In genomic region chr18:69402219-69402989, GRCh38 we compare ENCODE assay signal across 9 cellular contexts. TPM values are rescaled to one million over a fixed set of nuclear protein-coding genes. Genes with fewer than 3 reads are reported as not detected.
DNase-seq lines count a peak whose midpoint lies in the region; ATAC-seq, FAIRE-seq and TF ChIP-seq lines count a peak whose summit lies in the region.
"Had no signal": no experiment of that assay in that cellular context is flagged by ENCODE, and none has a peak within 500 bp of the region (broad histone marks: within the 10 kb centered on the region; RNA-seq: fewer than 3 reads in every experiment).

No MANE protein-coding gene starts in this region.

- DNase-seq in activated T-cell treated with anti-CD3 and anti-CD28 coated beads, Interleukin-2, amount 50 U/mL, for 24 hours, result no peak
- DNase-seq in activated T-cell treated with anti-CD3 and anti-CD28 coated beads for 4 hours (no peak), dorsolateral prefrontal cortex (peak in 4 of 10 donors; percentile 23 to 48 (median 39)), mesendoderm (peak; percentile 41), tibial nerve (ENCODE audit: low spot score in 2 of 2) (no peak), small intestine (no peak)
- no peak for DNase-seq in activated CD8-positive, alpha-beta T cell treated with anti-CD3 and anti-CD28 coated beads, Interleukin-2, amount 10 ng/mL, durations not matched to agents 7 days and 5 days
- DNase-seq: central memory CD4-positive, alpha-beta T cell had no signal

- TF ChIP-seq EP300 in tibial nerve (IDR thresholded peaks at IDR 0.05), result no peak

- H4K5ac ChIP-seq in mesendoderm (ENCODE audit: low read length), result no peak overlapping the region

- H3K79me2 ChIP-seq in mesendoderm (ENCODE audit: control insufficient read depth, insufficient read depth, low read length), result no peaks in the 10 kb centered on the region

- FAIRE-seq in small intestine (lab: Jason Lieb, UNC), result no peak

- no peak overlapping the region for H2BK15ac ChIP-seq in mesendoderm (replicated peaks; ENCODE audit: low read depth)

- WGBS in mesendoderm (ENCODE audit: extremely low coverage, insufficient coverage, low lambda C conversion rate), result no CpG with 5 or more reads among the region's 25 CpGs
- WGBS in tibial nerve, 2 donors, result 32% methylated on average over 25 of the region's 25 CpGs
- 11 to 20% (median 13%) methylated on average over 25 of the region's 25 CpGs for WGBS in small intestine, 3 donors

- H3K36me3 Mint-ChIP-seq in activated T-cell treated with anti-CD3 and anti-CD28 coated beads, Interleukin-2, amount 50 U/mL, for 24 hours (ENCODE audit: low read depth), result no peaks in the 10 kb centered on the region
- no peaks in the 10 kb centered on the region for H3K36me3 Mint-ChIP-seq in activated CD8-positive, alpha-beta T cell treated with anti-CD3 and anti-CD28 coated beads, Interleukin-2, amount 10 ng/mL, durations not matched to agents 7 days and 5 days (ENCODE audit: low read depth)

- H3K27me3 Mint-ChIP-seq in activated T-cell treated with anti-CD3 and anti-CD28 coated beads, Interleukin-2, amount 50 U/mL, for 24 hours, result peaks cover 73% of the 10 kb centered on the region
- peaks cover 54% of the 10 kb centered on the region for H3K27me3 Mint-ChIP-seq in activated CD8-positive, alpha-beta T cell treated with anti-CD3 and anti-CD28 coated beads, Interleukin-2, amount 10 ng/mL, durations not matched to agents 7 days and 5 days (ENCODE audit: low read depth)

- no peak overlapping the region for H3K9ac ChIP-seq in mesendoderm (ENCODE audit: low read length)

- no peak overlapping the region for H2BK120ac ChIP-seq in mesendoderm (ENCODE audit: low read depth, low read length)

- H3K56ac ChIP-seq in mesendoderm (ENCODE audit: low read length), result no peak overlapping the region

- peak overlapping the region in 12 of 59 donors; percentile 15 to 84 (median 76) for H3K27ac ChIP-seq in dorsolateral prefrontal cortex
- no peak overlapping the region for H3K27ac ChIP-seq in mesendoderm (ENCODE audit: low read depth, low read length)
- H3K27ac ChIP-seq in tibial nerve, result peak overlapping the region in 3 of 4 donors; percentile 15 to 89 (median 88)
- H3K27ac ChIP-seq in small intestine (ENCODE audit: low read depth in 1 of 2, low read length in 1 of 2), result no peak overlapping the region

- H3K4me1 ChIP-seq in mesendoderm (ENCODE audit: control insufficient read depth, low read depth, low read length) (no peaks in the 10 kb centered on the region), tibial nerve (peaks cover 0 to 19% (median 0%) of the 10 kb centered on the region in 4 donors), small intestine (ENCODE audit: control insufficient read depth in 2 of 2, insufficient read depth in 1 of 2, low read depth in 1 of 2, low read length in 1 of 2) (no peaks in the 10 kb centered on the region)

- no peak overlapping the region for H2AK5ac ChIP-seq in mesendoderm (ENCODE audit: low read length)

- H3K4me1 Mint-ChIP-seq in activated T-cell treated with anti-CD3 and anti-CD28 coated beads, Interleukin-2, amount 50 U/mL, for 24 hours (ENCODE audit: low read depth), result peaks cover 17% of the 10 kb centered on the region
- H3K4me1 Mint-ChIP-seq in activated CD8-positive, alpha-beta T cell treated with anti-CD3 and anti-CD28 coated beads, Interleukin-2, amount 10 ng/mL, durations not matched to agents 7 days and 5 days (ENCODE audit: low read depth), result peaks cover 8% of the 10 kb centered on the region

- peak overlapping the region; percentile 92 for H3K4me2 ChIP-seq in mesendoderm (ENCODE audit: low read length)

- H3K27ac Mint-ChIP-seq in activated T-cell treated with anti-CD3 and anti-CD28 coated beads, Interleukin-2, amount 50 U/mL, for 24 hours, result no peak overlapping the region
- H3K27ac Mint-ChIP-seq in activated CD8-positive, alpha-beta T cell treated with anti-CD3 and anti-CD28 coated beads, Interleukin-2, amount 10 ng/mL, durations not matched to agents 7 days and 5 days, result no peak overlapping the region

- TF ChIP-seq CTCF in dorsolateral prefrontal cortex (IDR thresholded peaks at IDR 0.05 in 54 of 56, conservative IDR thresholded peaks at IDR 0.05 in 2 of 56; ENCODE audit: low read depth in 1 of 56, partially characterized antibody in 56 of 56) (no peak), tibial nerve (IDR thresholded peaks at IDR 0.05) (no peak)

- CTCF ChIA-PET in activated CD8-positive, alpha-beta T cell treated with anti-CD3 and anti-CD28 coated beads, Interleukin-2, amount 10 ng/mL, durations not matched to agents 7 days and 5 days (lab: Charles Lee), result no interaction called here

- POLR2A ChIA-PET in activated CD8-positive, alpha-beta T cell treated with anti-CD3 and anti-CD28 coated beads, Interleukin-2, amount 10 ng/mL, durations not matched to agents 7 days and 5 days (lab: Charles Lee), result no interaction called here

- no peak for ATAC-seq in activated CD8-positive, alpha-beta T cell treated with anti-CD3 and anti-CD28 coated beads, Interleukin-2, amount 10 ng/mL, durations not matched to agents 7 days and 5 days
- ATAC-seq in GM21737 (IDR thresholded peaks at IDR 0.05; ENCODE audit: unreplicated experiment), result no peak

- H4K8ac ChIP-seq in mesendoderm (ENCODE audit: low read depth, low read length), result no peak overlapping the region

- peak overlapping the region; percentile 68 for H3K23ac ChIP-seq in mesendoderm (ENCODE audit: low read length)

- H3K9me3 Mint-ChIP-seq in activated T-cell treated with anti-CD3 and anti-CD28 coated beads, Interleukin-2, amount 50 U/mL, for 24 hours, result no peaks in the 10 kb centered on the region
- H3K9me3 Mint-ChIP-seq in activated CD8-positive, alpha-beta T cell treated with anti-CD3 and anti-CD28 coated beads, Interleukin-2, amount 10 ng/mL, durations not matched to agents 7 days and 5 days (ENCODE audit: insufficient read depth), result no peaks in the 10 kb centered on the region

- H3K4me3 ChIP-seq in dorsolateral prefrontal cortex (peak overlapping the region; percentile 47 to 82 (median 68)), mesendoderm (ENCODE audit: low read length) (no peak overlapping the region), tibial nerve (peak overlapping the region; percentile 52 to 69 (median 60)), small intestine (ENCODE audit: low read depth in 1 of 2, low read length in 2 of 2) (no peak overlapping the region)

- intact Hi-C loops in dorsolateral prefrontal cortex (cut with DNase I), result loop anchor here in 1 of 2 donors (10.0 kb wide), 1 partner anchor 682 kb away; no protein-coding TSS in a partner anchor

- H3K36me3 ChIP-seq in mesendoderm (ENCODE audit: control insufficient read depth, insufficient read depth, low read length) (no peaks in the 10 kb centered on the region), tibial nerve (no peaks in the 10 kb centered on the region), small intestine (ENCODE audit: control insufficient read depth in 2 of 2, insufficient read depth in 2 of 2, low read length in 2 of 2) (no peaks in the 10 kb centered on the region)

- H3K27me3 ChIP-seq in dorsolateral prefrontal cortex, result peaks cover 0 to 11% (median 0%) of the 10 kb centered on the region in 45 donors
- H3K27me3 ChIP-seq in mesendoderm (ENCODE audit: insufficient read depth, low read length, poor library complexity), result peaks cover 6% of the 10 kb centered on the region
- peaks cover 0 to 6% of the 10 kb centered on the region in 2 donors for H3K27me3 ChIP-seq in tibial nerve
- H3K27me3 ChIP-seq in small intestine (ENCODE audit: control insufficient read depth in 2 of 2, insufficient read depth in 2 of 2, low read length in 2 of 2), result peaks cover 13 to 15% of the 10 kb centered on the region in 2 donors

- no peak overlapping the region for H3K18ac ChIP-seq in mesendoderm (ENCODE audit: low read length)

- H2BK5ac ChIP-seq in mesendoderm (ENCODE audit: low read length), result no peak overlapping the region

- TF ChIP-seq POLR2A in tibial nerve (IDR thresholded peaks at IDR 0.05), result no peak

- H3K9me3 ChIP-seq in tibial nerve (no peaks in the 10 kb centered on the region), small intestine (ENCODE audit: control insufficient read depth, low read depth) (no peaks in the 10 kb centered on the region)

- H3K4ac ChIP-seq in mesendoderm (ENCODE audit: low read depth, low read length), result no peak overlapping the region

- no peaks in the 10 kb centered on the region for H3K79me1 ChIP-seq in mesendoderm (ENCODE audit: low read length)

- peak overlapping the region; percentile 54 for H3K4me3 Mint-ChIP-seq in activated T-cell treated with anti-CD3 and anti-CD28 coated beads, Interleukin-2, amount 50 U/mL, for 24 hours
- no peak overlapping the region for H3K4me3 Mint-ChIP-seq in activated CD8-positive, alpha-beta T cell treated with anti-CD3 and anti-CD28 coated beads, Interleukin-2, amount 10 ng/mL, durations not matched to agents 7 days and 5 days

RNA-seq across cellular contexts. Expression of gene DOK6, which starts 1.7 kb away (rescaled TPM):
- total RNA-seq in dorsolateral prefrontal cortex (10 to 100 TPM; 12.6 to 78.6 (median 41.6) TPM), tibial nerve (10 to 100 TPM in 1 of 4 donors, 1 to 10 TPM in 3; 4.0 to 28.6 (median 6.1) TPM)
- polyA plus RNA-seq in mesendoderm (2013, experiment 1 of 2), result 0.38 TPM
- polyA plus RNA-seq in mesendoderm (2013, experiment 2 of 2), result 0.22 TPM
- not detected for total RNA-seq in activated CD8-positive, alpha-beta T cell treated with anti-CD3 and anti-CD28 coated beads, Interleukin-2, amount 10 ng/mL, durations not matched to agents 7 days and 5 days
- polyA plus RNA-seq in small intestine, result under 1 TPM in 2 of 3 donors, not detected in 1; 0.27 to 0.63 TPM

Comparison
In these comparisons a context has a peak if more than half of its experiments do, and no peak if none do; other contexts are left out.
1. H3K27ac ChIP-seq: peak in tibial nerve (3 of 4); none in mesendoderm (single experiment) and small intestine (0 of 2).
2. H3K4me3 ChIP-seq: peak in dorsolateral prefrontal cortex (59 of 59) and tibial nerve (4 of 4); none in mesendoderm (single experiment) and small intestine (0 of 2).
3. RNA of gene DOK6, which starts 1.7 kb away (total RNA-seq): 12.6 to 78.6 TPM in dorsolateral prefrontal cortex and 4.0 to 28.6 TPM in tibial nerve; not detected in activated CD8-positive, alpha-beta T cell treated with anti-CD3 and anti-CD28 coated beads, Interleukin-2, amount 10 ng/mL, durations not matched to agents 7 days and 5 days; every median in the first group is over 4 times any median in the second.